ENCODE assay signal across 1 cellular context in genomic region chr16:1265090-1265630, GRCh38.
TF ChIP-seq lines count a peak whose summit lies in the region.

No MANE protein-coding gene starts in this region.

TF ChIP-seq in K562, 482 proteins besides CTCF, POLR2A, EP300 and RAD21:
- TF ChIP-seq, protein P1, sequence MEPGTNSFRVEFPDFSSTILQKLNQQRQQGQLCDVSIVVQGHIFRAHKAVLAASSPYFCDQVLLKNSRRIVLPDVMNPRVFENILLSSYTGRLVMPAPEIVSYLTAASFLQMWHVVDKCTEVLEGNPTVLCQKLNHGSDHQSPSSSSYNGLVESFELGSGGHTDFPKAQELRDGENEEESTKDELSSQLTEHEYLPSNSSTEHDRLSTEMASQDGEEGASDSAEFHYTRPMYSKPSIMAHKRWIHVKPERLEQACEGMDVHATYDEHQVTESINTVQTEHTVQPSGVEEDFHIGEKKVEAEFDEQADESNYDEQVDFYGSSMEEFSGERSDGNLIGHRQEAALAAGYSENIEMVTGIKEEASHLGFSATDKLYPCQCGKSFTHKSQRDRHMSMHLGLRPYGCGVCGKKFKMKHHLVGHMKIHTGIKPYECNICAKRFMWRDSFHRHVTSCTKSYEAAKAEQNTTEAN (CRISPR knock-in tag; IDR thresholded peaks at IDR 0.05) = peak; percentile 93; the same call in 1 of the 2 replicates
- TF ChIP-seq ADNP (tag; IDR thresholded peaks at IDR 0.05) = no peak
TF ChIP-seq in K562: peak in this region for 1.
